ENCODE assay signal across 8 cellular contexts in genomic region chr5:69167488-69167845, GRCh38. TPM values are rescaled to one million over a fixed set of nuclear protein-coding genes. Genes with fewer than 3 reads are reported as not detected.
A peak's percentile ranks its signal among the peaks of the same experiment; 100 is the strongest.
DNase-seq lines count a peak whose midpoint lies in the region; ATAC-seq and TF ChIP-seq lines count a peak whose summit lies in the region.

No MANE protein-coding gene starts in this region.

- H2AK5ac ChIP-seq in H9 (ENCODE audit: insufficient read length, low read length): no peak overlapping the region

- peaks cover 46 to 52% (median 47%) of the 10 kb centered on the region in 3 experiments for H3K36me3 Mint-ChIP-seq in H9 (ENCODE audit: insufficient read depth in 1 of 3, low read depth in 3 of 3)

- no peak for TF ChIP-seq CTCF in AG09309 (IDR thresholded peaks at IDR 0.05; ENCODE audit: control insufficient read depth, insufficient read depth, low read depth, low read length, missing control alignments)
- no peak for TF ChIP-seq CTCF in H9 (conservative IDR thresholded peaks at IDR 0.05)
- no peak for TF ChIP-seq CTCF in astrocyte of the cerebellum (IDR thresholded peaks at IDR 0.05; ENCODE audit: low read depth, low read length, missing control alignments)
- no peak for TF ChIP-seq CTCF in right lobe of liver (IDR thresholded peaks at IDR 0.05)

- H3K4me3 ChIP-seq in AG09309 (ENCODE audit: control insufficient read depth, low read depth, low read length) (peak overlapping the region; percentile 93), astrocyte of the cerebellum (ENCODE audit: low read depth, low read length) (peak overlapping the region; percentile 74), right lobe of liver (peak overlapping the region; percentile 56 to 73 (median 71)), urinary bladder (ENCODE audit: low read depth, low read length) (peak overlapping the region; percentile 50)

- intact Hi-C loops in right lobe of liver (cut with DNase I): no loop called here

- peak overlapping the region; percentile 95 for H3K9ac ChIP-seq in H9 (ENCODE audit: extremely low read depth, insufficient read length, low read length)

- H3K27me3 Mint-ChIP-seq in H9 (ENCODE audit: low read depth): no peaks in the 10 kb centered on the region

- no peaks in the 10 kb centered on the region; a peak in 1 of 5 replicates for H3K9me3 Mint-ChIP-seq in H9

- no CpG with 5 or more reads among the region's 11 CpGs for WGBS in H9 (ENCODE audit: extremely low coverage, insufficient read length, low lambda C conversion rate)
- 2% methylated on average over 11 of the region's 11 CpGs for WGBS in right lobe of liver (ENCODE audit: insufficient coverage, low coverage, low lambda C conversion rate, missing lambda C conversion rate)
- WGBS in urinary bladder: under 1% methylated on average over 11 of the region's 11 CpGs

- in situ Hi-C loops in astrocyte of the cerebellum (cut with HindIII; ENCODE audit: low sequenced_read_pairs): no loop called here

- peaks cover 12% of the 10 kb centered on the region for H3K79me1 ChIP-seq in H9 (ENCODE audit: insufficient read depth, low read depth, low read length, poor library complexity, severe bottlenecking)

- H3K23ac ChIP-seq in H9 (ENCODE audit: insufficient read length, low read depth, low read length): peak overlapping the region; percentile 9

- H3K18ac ChIP-seq in H9 (ENCODE audit: insufficient read length, low read depth, low read length): peak overlapping the region; percentile 95

- H3K4me1 Mint-ChIP-seq in H9: peaks cover 27 to 33% of the 10 kb centered on the region in 2 experiments

- peaks cover 4% of the 10 kb centered on the region for H3K23me2 ChIP-seq in H9 (ENCODE audit: insufficient read length, low read depth, low read length, poor library complexity, severe bottlenecking)

- no peak overlapping the region; the same call in 1 of the 2 replicates for H3K4ac ChIP-seq in H9 (ENCODE audit: low read depth, low read length)

- peak overlapping the region; percentile 80 for H2BK120ac ChIP-seq in H9 (ENCODE audit: low read depth, low read length, poor library complexity, severe bottlenecking)

- no peak overlapping the region for H3K56ac ChIP-seq in H9 (ENCODE audit: insufficient read length, low read depth, low read length)

- H3K4me1 ChIP-seq in H9 (ENCODE audit: insufficient read depth, low read length) (no peaks in the 10 kb centered on the region), right lobe of liver (peaks cover 0 to 13% (median 2%) of the 10 kb centered on the region in 4 donors), urinary bladder (ENCODE audit: insufficient read depth) (no peaks in the 10 kb centered on the region)

- no peak overlapping the region for H4K91ac ChIP-seq in H9 (ENCODE audit: insufficient read length, low read depth, low read length)

- peak overlapping the region; percentile 73 for H3K27ac ChIP-seq in H9 (ENCODE audit: insufficient read length, low read depth, low read length)
- H3K27ac ChIP-seq in right lobe of liver: no peak overlapping the region
- H3K27ac ChIP-seq in urinary bladder (ENCODE audit: low read depth): no peak overlapping the region

- H3K27me3 ChIP-seq in H9 (ENCODE audit: insufficient read depth, low read length) (no peaks in the 10 kb centered on the region), right lobe of liver (no peaks in the 10 kb centered on the region)

- H3K79me2 ChIP-seq in H9 (ENCODE audit: insufficient read depth, low read length): peaks cover 9% of the 10 kb centered on the region; the same call in 1 of the 2 replicates

- H3K27ac Mint-ChIP-seq in H9: peak overlapping the region; percentile 97 to 100 (median 99)

- H3K4me2 ChIP-seq in H9 (ENCODE audit: insufficient read depth, insufficient read length, low read length): peak overlapping the region; percentile 100

- no peak for TF ChIP-seq POLR2A in right lobe of liver (IDR thresholded peaks at IDR 0.05)

- H2BK20ac ChIP-seq in H9 (ENCODE audit: low read depth, low read length, poor library complexity, severe bottlenecking): no peak overlapping the region

- H3K9me3 ChIP-seq in H9 (ENCODE audit: control insufficient read depth, low read depth, low read length): no peaks in the 10 kb centered on the region
- H3K9me3 ChIP-seq in right lobe of liver: no peaks in the 10 kb centered on the region

- no peak overlapping the region for H2BK5ac ChIP-seq in H9 (ENCODE audit: insufficient read length, low read length)

- H3T11ph ChIP-seq in H9 (ENCODE audit: low read length): no peak overlapping the region

- peak overlapping the region; percentile 98; the same call in 1 of the 2 replicates for H3K14ac ChIP-seq in H9 (ENCODE audit: insufficient read depth, low read length)

- ATAC-seq in right lobe of liver (no peak), GM21515 (IDR thresholded peaks at IDR 0.05; ENCODE audit: unreplicated experiment) (no peak)

- H4K20me1 ChIP-seq in H9 (ENCODE audit: control insufficient read depth, insufficient read depth, insufficient read length): no peaks in the 10 kb centered on the region

- H4K5ac ChIP-seq in H9 (ENCODE audit: insufficient read length, low read depth, low read length): no peak overlapping the region

- H3K4me3 Mint-ChIP-seq in H9: peak overlapping the region; percentile 96 to 98

- H2AFZ ChIP-seq in H9 (ENCODE audit: low read length): no peak overlapping the region

- H2BK15ac ChIP-seq in H9 (ENCODE audit: low read depth, low read length): no peak overlapping the region

- no peak overlapping the region for H4K8ac ChIP-seq in H9 (replicated peaks; ENCODE audit: insufficient read length, low read depth, low read length)

- no peak overlapping the region for H2BK12ac ChIP-seq in H9 (ENCODE audit: insufficient read length, low read depth, low read length)

- DNase-seq in AG09309 (ENCODE audit: low read depth) (no peak), H9 (peak; percentile 31), astrocyte of the cerebellum (ENCODE audit: low read depth) (no peak), right lobe of liver (no peak), foreskin melanocyte (no peak), activated gamma-delta T cell treated with Interleukin-2 at 50 U/mL for 16 hours (no peak)

- H3K36me3 ChIP-seq in right lobe of liver (no peaks in the 10 kb centered on the region), urinary bladder (ENCODE audit: insufficient read depth) (no peaks in the 10 kb centered on the region)

RNA-seq across cellular contexts. Expression of gene CCNB1, which starts 0.5 kb away (rescaled TPM):
- 305 and 310 TPM in 2 replicates for total RNA-seq in H9 (2021)
- total RNA-seq in right lobe of liver: 1 to 10 TPM; 1.9 to 5.9 (median 3.7) TPM
- 41.9 TPM for total RNA-seq in urinary bladder
- 4.6 TPM for polyA plus RNA-seq in urinary bladder

RNA-seq across cellular contexts. Expression of gene CENPH, which starts 21.9 kb away (rescaled TPM):
- total RNA-seq in H9 (2021): 79.4 and 82.8 TPM in 2 replicates
- 1 to 10 TPM in 5 of 6 experiments, under 1 TPM in 1; 0.95 to 3.8 (median 1.1) TPM for total RNA-seq in right lobe of liver
- total RNA-seq in urinary bladder: 20.5 TPM
- polyA plus RNA-seq in urinary bladder: 3.9 TPM
